Comparison of ENCODE assay signal across 8 cellular contexts in the genomic region with DNA sequence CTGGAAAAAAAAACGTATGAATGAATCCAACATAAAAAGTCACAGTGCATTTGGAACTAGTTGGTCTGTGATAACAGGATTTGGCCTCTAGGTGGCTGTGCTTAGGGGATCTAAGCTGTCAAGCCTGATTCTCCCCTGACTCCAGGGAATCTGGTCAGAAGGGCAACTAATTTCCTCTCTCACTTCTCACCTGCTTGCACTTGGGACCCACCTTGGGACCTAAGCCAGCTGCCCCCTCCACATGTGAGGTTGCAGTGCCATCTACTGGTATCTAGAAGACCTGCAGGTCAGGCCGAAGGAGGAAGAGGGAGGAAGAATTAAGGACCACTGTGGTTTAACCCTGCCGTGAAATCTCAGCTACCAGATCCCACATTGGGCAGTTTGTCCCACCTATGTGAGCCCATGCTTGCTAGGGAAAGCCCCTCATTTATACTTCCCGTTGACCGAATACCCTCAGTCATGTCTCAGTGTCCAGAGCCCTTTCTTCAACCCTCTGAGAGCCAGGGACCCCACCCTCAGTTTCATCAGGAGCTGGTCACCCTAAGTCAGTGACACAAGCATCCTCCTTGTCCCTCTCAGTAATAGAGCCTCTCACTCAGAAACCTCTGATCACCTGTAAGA. TPM values are rescaled to one million over a fixed set of nuclear protein-coding genes. Genes with fewer than 3 reads are reported as not detected.
DNase-seq lines count a peak whose midpoint lies in the region; ATAC-seq, FAIRE-seq and TF ChIP-seq lines count a peak whose summit lies in the region.

No MANE protein-coding gene starts in this region.

- H4K20me1 ChIP-seq in KMS-11 (ENCODE audit: insufficient read depth) = no peaks in the 10 kb centered on the region

- no peak overlapping the region for H3K4me3 Mint-ChIP-seq in activated T-helper 2 cell treated with anti-CD3 and anti-CD28 coated beads, Interferon-gamma antibody, Interleukin-2, Interleukin-4, amounts not matched to agents 10 μg/mL and 5 μg/mL and 100 μg/mL, durations not matched to agents 14 hours and 24 hours and 36 hours (ENCODE audit: low read depth)

- no peak overlapping the region for H4K91ac ChIP-seq in trophoblast cell (ENCODE audit: low read depth, low read length)

- H3K4me2 ChIP-seq in KMS-11 (no peak overlapping the region), trophoblast cell (ENCODE audit: low read length) (no peak overlapping the region)

- WGBS in trophoblast cell (ENCODE audit: extremely low coverage, insufficient coverage, insufficient read length) = no CpG with 5 or more reads among the region's 5 CpGs

- intact Hi-C loops in activated T-helper 2 cell treated with anti-CD3 and anti-CD28 coated beads, Interferon-gamma antibody, Interleukin-2, Interleukin-4, amounts not matched to agents 10 μg/mL and 5 μg/mL and 100 μg/mL, durations not matched to agents 14 hours and 24 hours and 36 hours (cut with micrococcal nuclease) = loop anchor here (1.0 to 5.0 kb wide), 6 partner anchors 37 to 546 kb away; a partner anchor contains a TSS

- no peaks in the 10 kb centered on the region for H3K36me3 Mint-ChIP-seq in activated T-helper 2 cell treated with anti-CD3 and anti-CD28 coated beads, Interferon-gamma antibody, Interleukin-2, Interleukin-4, amounts not matched to agents 10 μg/mL and 5 μg/mL and 100 μg/mL, durations not matched to agents 14 hours and 24 hours and 36 hours (ENCODE audit: low read depth)

- H3K9ac ChIP-seq in KMS-11 = no peak overlapping the region
- H3K9ac ChIP-seq in trophoblast cell (ENCODE audit: low read length) = no peak overlapping the region

- H3K27ac Mint-ChIP-seq in activated T-helper 2 cell treated with anti-CD3 and anti-CD28 coated beads, Interferon-gamma antibody, Interleukin-2, Interleukin-4, amounts not matched to agents 10 μg/mL and 5 μg/mL and 100 μg/mL, durations not matched to agents 14 hours and 24 hours and 36 hours = peak overlapping the region; percentile 34

- peak; percentile 68 for DNase-seq in Daoy (ENCODE audit: low read depth)
- DNase-seq in RPMI8226 = peak; percentile 59
- DNase-seq in activated T-helper 2 cell treated with anti-CD3 and anti-CD28 coated beads, Interferon-gamma antibody, Interleukin-2, Interleukin-4, amounts not matched to agents 10 μg/mL and 5 μg/mL and 100 μg/mL, durations not matched to agents 14 hours and 24 hours and 36 hours (ENCODE audit: low spot score) = peak; percentile 44
- peak; percentile 12 to 40 for DNase-seq in frontal cortex (ENCODE audit: low spot score in 2 of 2)
- DNase-seq in trophoblast cell = peak; percentile 66 to 86

- no peaks in the 10 kb centered on the region for H3K79me1 ChIP-seq in trophoblast cell (ENCODE audit: low read length)

- H2BK12ac ChIP-seq in trophoblast cell (ENCODE audit: low read length) = no peak overlapping the region

- no peak overlapping the region for H2BK120ac ChIP-seq in trophoblast cell (ENCODE audit: insufficient read depth, low read length, poor library complexity)

- peak overlapping the region; percentile 35; the same call in 1 of the 2 replicates for H2AFZ ChIP-seq in KMS-11 (ENCODE audit: low read depth)
- no peak overlapping the region for H2AFZ ChIP-seq in trophoblast cell (ENCODE audit: insufficient read depth, low read length, poor library complexity)

- no peaks in the 10 kb centered on the region for H3K36me3 ChIP-seq in KMS-11 (ENCODE audit: insufficient read depth)
- H3K36me3 ChIP-seq in trophoblast cell (ENCODE audit: control insufficient read depth in 1 of 2, insufficient read depth in 2 of 2, low read length in 2 of 2) = no peaks in the 10 kb centered on the region

- H3K23ac ChIP-seq in trophoblast cell (ENCODE audit: low read length) = no peak overlapping the region

- H3K27me3 ChIP-seq in KMS-11 (ENCODE audit: insufficient read depth, low read depth) (no peaks in the 10 kb centered on the region), trophoblast cell (ENCODE audit: insufficient read depth, low read length) (no peaks in the 10 kb centered on the region)

- no peak overlapping the region for H3K27ac ChIP-seq in KMS-11
- H3K27ac ChIP-seq in trophoblast cell (ENCODE audit: low read depth, low read length) = no peak overlapping the region

- peaks cover 45% of the 10 kb centered on the region for H3K4me1 Mint-ChIP-seq in activated T-helper 2 cell treated with anti-CD3 and anti-CD28 coated beads, Interferon-gamma antibody, Interleukin-2, Interleukin-4, amounts not matched to agents 10 μg/mL and 5 μg/mL and 100 μg/mL, durations not matched to agents 14 hours and 24 hours and 36 hours (ENCODE audit: low read depth)

- H3K14ac ChIP-seq in trophoblast cell (ENCODE audit: low read length) = no peak overlapping the region

- ATAC-seq in GM21576 (IDR thresholded peaks at IDR 0.05; ENCODE audit: unreplicated experiment) (peak; percentile 83), GM18505 (IDR thresholded peaks at IDR 0.05; ENCODE audit: unreplicated experiment) (no peak)

- H3K4me1 ChIP-seq in KMS-11 (ENCODE audit: low read depth, poor library complexity, severe bottlenecking) (no peaks in the 10 kb centered on the region), trophoblast cell (ENCODE audit: control insufficient read depth in 1 of 2, insufficient read depth in 2 of 2, low read length in 2 of 2) (peaks cover 0 to 3% of the 10 kb centered on the region in 2 experiments)

- H3K4ac ChIP-seq in trophoblast cell (ENCODE audit: low read depth, low read length) = no peak overlapping the region

- H4K8ac ChIP-seq in trophoblast cell (ENCODE audit: low read depth, low read length) = no peak overlapping the region

- no peaks in the 10 kb centered on the region for H3K9me3 ChIP-seq in trophoblast cell (ENCODE audit: insufficient read depth, low read depth, low read length)

- H3K27me3 Mint-ChIP-seq in activated T-helper 2 cell treated with anti-CD3 and anti-CD28 coated beads, Interferon-gamma antibody, Interleukin-2, Interleukin-4, amounts not matched to agents 10 μg/mL and 5 μg/mL and 100 μg/mL, durations not matched to agents 14 hours and 24 hours and 36 hours (ENCODE audit: low read depth) = no peaks in the 10 kb centered on the region

- TF ChIP-seq CTCF in KMS-11 (conservative IDR thresholded peaks at IDR 0.05; ENCODE audit: low read depth, low read length) = peak; percentile 94

- no peak overlapping the region for H3K4me3 ChIP-seq in KMS-11 (IDR thresholded peaks at IDR 0.05; ENCODE audit: insufficient read depth, low read depth, low read length)
- no peak overlapping the region for H3K4me3 ChIP-seq in trophoblast cell (ENCODE audit: low read depth, low read length)

- no peak overlapping the region for H3K18ac ChIP-seq in trophoblast cell (ENCODE audit: low read length)

- no peak for TF ChIP-seq POLR2A in GM18505 (IDR thresholded peaks at IDR 0.05; ENCODE audit: borderline replicate concordance, extremely low read depth, insufficient read depth, insufficient read length)

- H2BK5ac ChIP-seq in trophoblast cell (ENCODE audit: low read depth, low read length, poor library complexity) = no peak overlapping the region

- no peaks in the 10 kb centered on the region for H3K79me2 ChIP-seq in KMS-11 (ENCODE audit: insufficient read depth, low read depth)
- no peaks in the 10 kb centered on the region for H3K79me2 ChIP-seq in trophoblast cell (ENCODE audit: control insufficient read depth, insufficient read depth, low read length, poor library complexity)

- H3K9me3 Mint-ChIP-seq in activated T-helper 2 cell treated with anti-CD3 and anti-CD28 coated beads, Interferon-gamma antibody, Interleukin-2, Interleukin-4, amounts not matched to agents 10 μg/mL and 5 μg/mL and 100 μg/mL, durations not matched to agents 14 hours and 24 hours and 36 hours = no peaks in the 10 kb centered on the region

- H4K12ac ChIP-seq in trophoblast cell (ENCODE audit: low read depth, low read length) = no peak overlapping the region

- H2AK5ac ChIP-seq in trophoblast cell (ENCODE audit: low read length) = no peak overlapping the region

- no peak for FAIRE-seq in frontal cortex (lab: Jason Lieb, UNC)

RNA-seq across cellular contexts. Expression of a gene that starts 33.2 kb away (rescaled TPM):
- 173 and 189 TPM in 2 replicates for total RNA-seq in Daoy (2014; rRNA removed; shearing (Covaris generic))
- total RNA-seq in activated T-helper 2 cell treated with anti-CD3 and anti-CD28 coated beads, Interferon-gamma antibody, Interleukin-2, Interleukin-4, amounts not matched to agents 10 μg/mL and 5 μg/mL and 100 μg/mL, durations not matched to agents 14 hours and 24 hours and 36 hours = 83.1 and 84.3 TPM in 2 replicates
- 7.3 TPM for total RNA-seq in frontal cortex
- 36.3 and 39.8 TPM in 2 replicates for polyA plus RNA-seq in trophoblast cell (2013)

RNA-seq across cellular contexts. Expression of a gene that starts 36.8 kb away (rescaled TPM):
- 7.5 and 10.9 TPM in 2 replicates for total RNA-seq in Daoy (2014; rRNA removed; shearing (Covaris generic))
- total RNA-seq in activated T-helper 2 cell treated with anti-CD3 and anti-CD28 coated beads, Interferon-gamma antibody, Interleukin-2, Interleukin-4, amounts not matched to agents 10 μg/mL and 5 μg/mL and 100 μg/mL, durations not matched to agents 14 hours and 24 hours and 36 hours = 15.4 and 16.0 TPM in 2 replicates
- total RNA-seq in frontal cortex = 10.2 TPM
- polyA plus RNA-seq in trophoblast cell (2013) = 18.0 and 18.1 TPM in 2 replicates

Comparison
In these comparisons a context has a peak if more than half of its experiments do, and no peak if none do; other contexts are left out.
1. DNase-seq: peak in every context shown above with its lines; median percentile 76 in trophoblast cell; 68 in Daoy; 59 in RPMI8226; 44 in activated T-helper 2 cell treated with anti-CD3 and anti-CD28 coated beads, Interferon-gamma antibody, Interleukin-2, Interleukin-4, amounts not matched to agents 10 μg/mL and 5 μg/mL and 100 μg/mL, durations not matched to agents 14 hours and 24 hours and 36 hours; 26 in frontal cortex.
2. RNA of a gene that starts 33.2 kb away (total RNA-seq): 173 to 189 TPM in Daoy and 83.1 to 84.3 TPM in activated T-helper 2 cell treated with anti-CD3 and anti-CD28 coated beads, Interferon-gamma antibody, Interleukin-2, Interleukin-4, amounts not matched to agents 10 μg/mL and 5 μg/mL and 100 μg/mL, durations not matched to agents 14 hours and 24 hours and 36 hours; 7.3 TPM in frontal cortex (single experiment); every median in the first group is over 10 times any median in the second.